11 cellular contexts compared by ENCODE assay signal in the genomic region with DNA sequence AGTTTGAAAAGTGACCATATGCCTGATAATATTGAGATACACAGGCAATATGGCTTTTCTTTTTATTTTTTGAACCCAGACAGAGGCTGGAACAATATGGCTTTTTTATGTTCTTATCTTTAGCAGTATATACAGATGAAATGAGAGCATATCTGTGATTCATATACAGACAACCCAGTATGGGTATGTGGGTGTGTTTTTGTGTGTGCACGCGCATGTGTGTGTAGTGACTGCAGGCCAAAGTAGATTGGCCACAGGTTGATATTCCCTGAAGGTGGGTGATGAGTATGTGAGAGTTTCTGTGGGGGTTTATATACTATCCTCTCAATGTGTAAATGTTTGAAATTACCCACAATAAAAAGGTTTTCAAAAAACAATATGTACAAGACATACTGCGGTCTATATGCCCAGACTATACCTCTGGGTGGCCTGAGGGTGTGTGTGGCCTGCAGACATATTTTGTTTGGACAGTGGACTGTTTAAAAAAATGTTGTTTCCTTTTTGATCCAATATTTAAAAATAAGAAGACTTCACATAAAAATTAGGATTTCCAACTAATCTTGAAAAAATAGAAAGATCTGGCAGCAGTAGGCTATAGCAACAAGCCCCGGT. TPM values are rescaled to one million over a fixed set of nuclear protein-coding genes. Genes with fewer than 3 reads are reported as not detected.
A peak's percentile ranks its signal among the peaks of the same experiment; 100 is the strongest.
DNase-seq lines count a peak whose midpoint lies in the region; ATAC-seq and TF ChIP-seq lines count a peak whose summit lies in the region.
"Had no signal": no experiment of that assay in that cellular context is flagged by ENCODE, and none has a peak within 500 bp of the region (broad histone marks: within the 10 kb centered on the region; RNA-seq: fewer than 3 reads in every experiment).

No MANE protein-coding gene starts in this region.

- no peaks in the 10 kb centered on the region for H3K9me3 Mint-ChIP-seq in activated naive CD8-positive, alpha-beta T cell treated with anti-CD3 and anti-CD28 coated beads, Interleukin-2, amount 50 U/mL, for 24 hours
- H3K9me3 Mint-ChIP-seq in activated naive CD8-positive, alpha-beta T cell treated with anti-CD3 and anti-CD28 coated beads for 36 hours, result no peaks in the 10 kb centered on the region
- H3K9me3 Mint-ChIP-seq in endothelial cell (ENCODE audit: unreplicated experiment) (no peaks in the 10 kb centered on the region), osteocyte (ENCODE audit: unreplicated experiment) (no peaks in the 10 kb centered on the region)

- no peaks in the 10 kb centered on the region for H3K27me3 Mint-ChIP-seq in activated naive CD8-positive, alpha-beta T cell treated with anti-CD3 and anti-CD28 coated beads, Interleukin-2, amount 50 U/mL, for 24 hours
- no peaks in the 10 kb centered on the region for H3K27me3 Mint-ChIP-seq in activated naive CD8-positive, alpha-beta T cell treated with anti-CD3 and anti-CD28 coated beads for 36 hours
- H3K27me3 Mint-ChIP-seq in endothelial cell (ENCODE audit: unreplicated experiment) (peaks cover 4% of the 10 kb centered on the region), osteocyte (ENCODE audit: unreplicated experiment) (no peaks in the 10 kb centered on the region)

- H3K4me3 Mint-ChIP-seq in activated naive CD8-positive, alpha-beta T cell treated with anti-CD3 and anti-CD28 coated beads, Interleukin-2, amount 50 U/mL, for 24 hours, result no peak overlapping the region
- H3K4me3 Mint-ChIP-seq in activated naive CD8-positive, alpha-beta T cell treated with anti-CD3 and anti-CD28 coated beads for 36 hours, result no peak overlapping the region
- H3K4me3 Mint-ChIP-seq in endothelial cell (ENCODE audit: unreplicated experiment), result no peak overlapping the region
- H3K4me3 Mint-ChIP-seq in osteocyte (ENCODE audit: unreplicated experiment), result no peak overlapping the region

- no peak for DNase-seq in activated naive CD8-positive, alpha-beta T cell treated with anti-CD3 and anti-CD28 coated beads, Interleukin-2, amount 50 U/mL, for 24 hours
- no peak for DNase-seq in activated naive CD8-positive, alpha-beta T cell treated with anti-CD3 and anti-CD28 coated beads for 36 hours
- DNase-seq in endothelial cell (ENCODE audit: low spot score) (no peak), osteocyte (ENCODE audit: extremely low spot score, unreplicated experiment) (no peak), GDM1 (lab: John Stamatoyannopoulos, UW) (no peak), activated gamma-delta T cell (lab: John Stamatoyannopoulos, UW) (no peak)
- DNase-seq: EL, NCI-H1092 treated with DMSO at 0.1 percent for 48 hours, NCI-H1694 treated with DMSO at 0.1 percent for 48 hours had no signal

- peaks cover 25% of the 10 kb centered on the region for H3K4me1 Mint-ChIP-seq in activated naive CD8-positive, alpha-beta T cell treated with anti-CD3 and anti-CD28 coated beads, Interleukin-2, amount 50 U/mL, for 24 hours
- peaks cover 14% of the 10 kb centered on the region for H3K4me1 Mint-ChIP-seq in activated naive CD8-positive, alpha-beta T cell treated with anti-CD3 and anti-CD28 coated beads for 36 hours
- H3K4me1 Mint-ChIP-seq in endothelial cell (ENCODE audit: unreplicated experiment), result peaks cover 33% of the 10 kb centered on the region
- H3K4me1 Mint-ChIP-seq in osteocyte (ENCODE audit: unreplicated experiment), result peaks cover 15% of the 10 kb centered on the region

- H3K27ac Mint-ChIP-seq in activated naive CD8-positive, alpha-beta T cell treated with anti-CD3 and anti-CD28 coated beads, Interleukin-2, amount 50 U/mL, for 24 hours, result no peak overlapping the region
- H3K27ac Mint-ChIP-seq in activated naive CD8-positive, alpha-beta T cell treated with anti-CD3 and anti-CD28 coated beads for 36 hours, result no peak overlapping the region
- H3K27ac Mint-ChIP-seq in endothelial cell (ENCODE audit: unreplicated experiment) (peak overlapping the region; percentile 42), osteocyte (ENCODE audit: unreplicated experiment) (peak overlapping the region; percentile 66)

- TF ChIP-seq CTCF in endothelial cell (IDR thresholded peaks at IDR 0.05; ENCODE audit: unreplicated experiment) (no peak), osteocyte (IDR thresholded peaks at IDR 0.05) (no peak)

- no peaks in the 10 kb centered on the region for H3K36me3 Mint-ChIP-seq in activated naive CD8-positive, alpha-beta T cell treated with anti-CD3 and anti-CD28 coated beads, Interleukin-2, amount 50 U/mL, for 24 hours (ENCODE audit: low read depth)
- H3K36me3 Mint-ChIP-seq in activated naive CD8-positive, alpha-beta T cell treated with anti-CD3 and anti-CD28 coated beads for 36 hours, result no peaks in the 10 kb centered on the region
- H3K36me3 Mint-ChIP-seq in endothelial cell (ENCODE audit: low read depth, unreplicated experiment) (peaks cover 4% of the 10 kb centered on the region), osteocyte (ENCODE audit: unreplicated experiment) (no peaks in the 10 kb centered on the region)

- ATAC-seq in activated naive CD8-positive, alpha-beta T cell treated with anti-CD3 and anti-CD28 coated beads, Interleukin-2, amount 50 U/mL, for 24 hours, result peak; percentile 63
- ATAC-seq in GM18861 (IDR thresholded peaks at IDR 0.05; ENCODE audit: unreplicated experiment), result no peak
- ATAC-seq: A549 had no signal

RNA-seq across cellular contexts. Expression of a gene that starts 26.3 kb away (rescaled TPM):
- 10 to 100 TPM; 28.2 to 29.3 TPM for total RNA-seq in activated naive CD8-positive, alpha-beta T cell treated with anti-CD3 and anti-CD28 coated beads for 36 hours
- 131 TPM for total RNA-seq in endothelial cell (ENCODE audit: unreplicated experiment)
- total RNA-seq in osteocyte, result 16.7 and 17.7 TPM in 2 replicates

Comparison
In these comparisons a context has a peak if more than half of its experiments do, and no peak if none do; other contexts are left out.
1. H3K27ac Mint-ChIP-seq: peak in endothelial cell (single experiment) and osteocyte (single experiment); none in activated naive CD8-positive, alpha-beta T cell treated with anti-CD3 and anti-CD28 coated beads, Interleukin-2, amount 50 U/mL, for 24 hours (single experiment) and activated naive CD8-positive, alpha-beta T cell treated with anti-CD3 and anti-CD28 coated beads for 36 hours (single experiment).